In genomic region chr10:86291616-86292340, GRCh38 we compare ENCODE assay signal across 16 cellular contexts.
DNase-seq lines count a peak whose midpoint lies in the region; ATAC-seq, FAIRE-seq and TF ChIP-seq lines count a peak whose summit lies in the region.
"Had no signal": no experiment of that assay in that cellular context is flagged by ENCODE, and none has a peak within 500 bp of the region (broad histone marks: within the 10 kb centered on the region; RNA-seq: fewer than 3 reads in every experiment).

No MANE protein-coding gene starts in this region.

- FAIRE-seq in K562 (lab: Jason Lieb, UNC): no peak

- BruUV-seq in K562 (replicated peaks; lab: Mats Ljungman, UMichigan): no TSS peak

- peaks cover 49% of the 10 kb centered on the region for H3K4me1 ChIP-seq in BLaER1
- no peaks in the 10 kb centered on the region; a peak in 1 of 5 replicates for H3K4me1 ChIP-seq in K562 (replicated peaks in 1 of 2; ENCODE audit: control insufficient read depth in 2 of 2, insufficient read depth in 2 of 2, low read length in 2 of 2)
- H3K4me1 ChIP-seq in gastrocnemius medialis: no peaks in the 10 kb centered on the region

- no peak for TF ChIP-seq EP300 in K562 (IDR thresholded peaks at IDR 0.05; ENCODE audit: low read length)

- TF ChIP-seq POLR2A in K562 (conservative IDR thresholded peaks at IDR 0.05): no peak
- no peak for TF ChIP-seq POLR2A in gastrocnemius medialis (IDR thresholded peaks at IDR 0.05)

- intact Hi-C loops in K562 (cut with micrococcal nuclease): no loop called here
- intact Hi-C loops in gastrocnemius medialis (cut with DNase I; ENCODE audit: low total_unique reads): no loop called here

- H3K36me3 Mint-ChIP-seq in nephron progenitor cell (ENCODE audit: low read depth): no peaks in the 10 kb centered on the region
- H3K36me3 Mint-ChIP-seq: naive thymus-derived CD4-positive, alpha-beta T cell had no signal

- no peaks in the 10 kb centered on the region for H3K9me3 Mint-ChIP-seq in nephron progenitor cell
- H3K9me3 Mint-ChIP-seq: activated T-cell treated with anti-CD3 and anti-CD28 coated beads, Interleukin-2, amount 50 U/mL, for 24 hours; effector memory CD8-positive, alpha-beta T cell; naive thymus-derived CD4-positive, alpha-beta T cell had no signal

- no peaks in the 10 kb centered on the region for H4K20me1 ChIP-seq in BLaER1
- H4K20me1 ChIP-seq in K562 (replicated peaks; ENCODE audit: control insufficient read depth, insufficient read depth, low read length): no peaks in the 10 kb centered on the region

- WGBS in K562 (ENCODE audit: insufficient coverage, low coverage, missing lambda C conversion rate): 0% methylated on average over 11 of the region's 12 CpGs

- ATAC-seq in K562: peak; percentile 59; the same call in 2 of the 3 replicates
- no peak for ATAC-seq in gastrocnemius medialis
- ATAC-seq: effector memory CD8-positive, alpha-beta T cell; naive thymus-derived CD4-positive, alpha-beta T cell had no signal

- no peak overlapping the region for H3K4me2 ChIP-seq in BLaER1
- H3K4me2 ChIP-seq in K562 (ENCODE audit: insufficient read depth, low read length): no peak overlapping the region

- TF ChIP-seq RAD21 in K562 (CRISPR knock-in tag; conservative IDR thresholded peaks at IDR 0.05 in 1 of 2, IDR thresholded peaks at IDR 0.05 in 1 of 2): no peak

- peak overlapping the region; percentile 28; the same call in 1 of the 2 replicates for H3K27ac ChIP-seq in BLaER1
- H3K27ac ChIP-seq in K562 (ENCODE audit: extremely low read depth, low read depth, low read length): no peak overlapping the region
- no peak overlapping the region for H3K27ac ChIP-seq in gastrocnemius medialis
- H3K27ac ChIP-seq: cardiac muscle cell had no signal

- H3K9me3 ChIP-seq in BLaER1: no peaks in the 10 kb centered on the region
- H3K9me3 ChIP-seq in K562 (replicated peaks; ENCODE audit: control insufficient read depth, insufficient read depth, low read depth, low read length): no peaks in the 10 kb centered on the region
- no peaks in the 10 kb centered on the region for H3K9me3 ChIP-seq in gastrocnemius medialis

- TF ChIP-seq CTCF in GM06990 (IDR thresholded peaks at IDR 0.05; ENCODE audit: insufficient read depth, low read length, poor library complexity, severe bottlenecking) (peak; percentile 2), K562 (IDR thresholded peaks at IDR 0.05 in 2 of 3, conservative IDR thresholded peaks at IDR 0.05 in 1 of 3; ENCODE audit: insufficient read depth in 2 of 3, low read depth in 1 of 3, low read length in 3 of 3) (peak in 1 of 3 experiments; percentile 11; a peak in 1 of 6 replicates), nephron progenitor cell (IDR thresholded peaks at IDR 0.05) (no peak), gastrocnemius medialis (IDR thresholded peaks at IDR 0.05 in 4 of 5, conservative IDR thresholded peaks at IDR 0.05 in 1 of 5) (no peak)

- no peak overlapping the region for H2AFZ ChIP-seq in K562 (ENCODE audit: low read depth, low read length)

- no peaks in the 10 kb centered on the region for H3K79me2 ChIP-seq in K562 (ENCODE audit: control insufficient read depth, insufficient read depth, low read length)

- H3K9me1 ChIP-seq in K562 (ENCODE audit: control insufficient read depth, insufficient read depth, low read length): no peaks in the 10 kb centered on the region

- CTCF ChIA-PET in K562 (lab: Yijun Ruan, JAX; ENCODE audit: low intra/inter-chr PET ratio): no interaction called here

- H3K27ac Mint-ChIP-seq in nephron progenitor cell: no peak overlapping the region
- H3K27ac Mint-ChIP-seq: activated T-cell treated with anti-CD3 and anti-CD28 coated beads, Interleukin-2, amount 50 U/mL, for 24 hours; B cell; effector memory CD8-positive, alpha-beta T cell; naive thymus-derived CD4-positive, alpha-beta T cell had no signal

- in situ Hi-C loops in K562 (cut with MboI) (no loop called here), gastrocnemius medialis (cut with MboI; ENCODE audit: low sequenced_read_pairs in 4 of 4) (no loop called here)

- no peaks in the 10 kb centered on the region for H3K4me1 Mint-ChIP-seq in nephron progenitor cell

- no peak overlapping the region for H3K9ac ChIP-seq in BLaER1
- H3K9ac ChIP-seq in K562 (ENCODE audit: insufficient read depth in 1 of 2, low read depth in 2 of 2, low read length in 2 of 2): no peak overlapping the region

- no peaks in the 10 kb centered on the region for H3K36me3 ChIP-seq in BLaER1
- H3K36me3 ChIP-seq in GM06990 (ENCODE audit: control insufficient read depth, insufficient read depth, low read length): no peaks in the 10 kb centered on the region
- H3K36me3 ChIP-seq in K562 (ENCODE audit: control insufficient read depth, insufficient read depth, low read length): no peaks in the 10 kb centered on the region
- no peaks in the 10 kb centered on the region for H3K36me3 ChIP-seq in gastrocnemius medialis
- H3K36me3 ChIP-seq: cardiac muscle cell had no signal

- H3K4me3 Mint-ChIP-seq in nephron progenitor cell: no peak overlapping the region
- H3K4me3 Mint-ChIP-seq: activated T-cell treated with anti-CD3 and anti-CD28 coated beads, Interleukin-2, amount 50 U/mL, for 24 hours; B cell; effector memory CD8-positive, alpha-beta T cell; naive thymus-derived CD4-positive, alpha-beta T cell had no signal

- H3K27me3 Mint-ChIP-seq in nephron progenitor cell (ENCODE audit: low read depth, poor library complexity): peaks cover 16% of the 10 kb centered on the region

- no peak for DNase-seq in GM06990 (ENCODE audit: extremely low read depth, insufficient read length)
- no peak for DNase-seq in K562 (ENCODE audit: extremely low read depth in 1 of 4, low spot score in 3 of 4)
- DNase-seq in nephron progenitor cell: peak; percentile 13
- DNase-seq in NCI-H2227 treated with DMSO at 0.1 percent for 48 hours (lab: John Stamatoyannopoulos, UW): no peak
- DNase-seq in gastrocnemius medialis: no peak
- DNase-seq in putamen (ENCODE audit: low spot score): no peak
- DNase-seq: activated CD4-positive, CD25-positive, alpha-beta regulatory T cell treated with anti-CD3 and anti-CD28 coated beads, Interleukin-2, amount 50 U/mL, for 72 hours; activated T-cell treated with anti-CD3 and anti-CD28 coated beads, Interleukin-2, amount 50 U/mL, for 24 hours; DMS79; effector memory CD8-positive, alpha-beta T cell; NCI-H1694; T-helper 2 cell had no signal

- POLR2A ChIA-PET in K562 (lab: Yijun Ruan, JAX): interaction anchor here (0.5 kb wide), 1 partner anchor 529 kb away, joined by 3 read pairs; no protein-coding TSS in a partner anchor

- H3K4me3 ChIP-seq in BLaER1 (no peak overlapping the region), GM06990 (replicated peaks; ENCODE audit: low read depth, low read length) (no peak overlapping the region), K562 (no peak overlapping the region), gastrocnemius medialis (no peak overlapping the region)
- H3K4me3 ChIP-seq: cardiac muscle cell had no signal

- H3K27me3 ChIP-seq in BLaER1: no peaks in the 10 kb centered on the region
- no peaks in the 10 kb centered on the region; the same call in 1 of the 2 replicates for H3K27me3 ChIP-seq in GM06990 (replicated peaks; ENCODE audit: control insufficient read depth, insufficient read depth, low read length)
- H3K27me3 ChIP-seq in K562 (ENCODE audit: control insufficient read depth in 2 of 2, insufficient read depth in 2 of 2, low read length in 2 of 2): peaks cover 0 to 6% of the 10 kb centered on the region in 2 experiments; a peak in 1 of 5 replicates
- H3K27me3 ChIP-seq in gastrocnemius medialis: no peaks in the 10 kb centered on the region
- H3K27me3 ChIP-seq: cardiac muscle cell had no signal

TF ChIP-seq in K562, 482 proteins besides CTCF, POLR2A, EP300 and RAD21:
- no peak for TF ChIP-seq MYNN (IDR thresholded peaks at IDR 0.05)
- TF ChIP-seq MYNN (CRISPR knock-in tag; IDR thresholded peaks at IDR 0.05): no peak
- no peak for TF ChIP-seq ZNF780A (CRISPR knock-in tag; IDR thresholded peaks at IDR 0.05)
- TF ChIP-seq XRCC3 (IDR thresholded peaks at IDR 0.05): no peak
- no peak for TF ChIP-seq YY1 (IDR thresholded peaks at IDR 0.05; ENCODE audit: borderline replicate concordance in 1 of 3, control insufficient read depth in 1 of 3, extremely low read depth in 1 of 3, insufficient read depth in 3 of 3, insufficient read length in 1 of 3, insufficient replicate concordance in 2 of 3, low read depth in 1 of 3, low read length in 2 of 3)
- no peak for TF ChIP-seq MXI1 (IDR thresholded peaks at IDR 0.05; ENCODE audit: low read depth, low read length)
- TF ChIP-seq MTA3 (IDR thresholded peaks at IDR 0.05; ENCODE audit: borderline replicate concordance): no peak
- TF ChIP-seq ZNF24 (IDR thresholded peaks at IDR 0.05): no peak
- no peak for TF ChIP-seq ZC3H8 (IDR thresholded peaks at IDR 0.05)
- TF ChIP-seq CSDE1 (IDR thresholded peaks at IDR 0.05): no peak
TF ChIP-seq in K562: peak in this region for 0.
